In genomic region chr19:6276447-6276846, GRCh38 we compare ENCODE assay signal across 1 cellular context.
TF ChIP-seq lines count a peak whose summit lies in the region.

No MANE protein-coding gene starts in this region.

TF ChIP-seq in K562, 482 proteins besides CTCF, POLR2A, EP300 and RAD21 (continued from another document and continues in another):
- TF ChIP-seq ZNF707 (CRISPR knock-in tag; conservative IDR thresholded peaks at IDR 0.05), result no peak
- TF ChIP-seq ZBTB7A (IDR thresholded peaks at IDR 0.05; ENCODE audit: borderline replicate concordance, control insufficient read depth, low read depth, low read length), result no peak
- no peak for TF ChIP-seq HNRNPK (IDR thresholded peaks at IDR 0.05; ENCODE audit: low read depth, low read length, poor library complexity, severe bottlenecking)
- TF ChIP-seq STAT5A (IDR thresholded peaks at IDR 0.05; ENCODE audit: borderline replicate concordance, low read length), result no peak
- TF ChIP-seq ZNF282 (CRISPR knock-in tag; IDR thresholded peaks at IDR 0.05), result no peak
- TF ChIP-seq ZSCAN29 (IDR thresholded peaks at IDR 0.05), result no peak
- TF ChIP-seq HNRNPL (IDR thresholded peaks at IDR 0.05; ENCODE audit: low read depth, low read length), result no peak
- peak; percentile 93 for TF ChIP-seq MITF (IDR thresholded peaks at IDR 0.05)
- no peak for TF ChIP-seq NFXL1 (CRISPR knock-in tag; IDR thresholded peaks at IDR 0.05)
- TF ChIP-seq ZNF143 (CRISPR knock-in tag; IDR thresholded peaks at IDR 0.05), result no peak
- no peak for TF ChIP-seq CBX1 (IDR thresholded peaks at IDR 0.05; ENCODE audit: low read depth)
- TF ChIP-seq U2AF2 (optimal IDR thresholded peaks at IDR 0.05; ENCODE audit: low read depth, low read length), result no peak
- no peak for TF ChIP-seq ZNF280B (CRISPR knock-in tag; IDR thresholded peaks at IDR 0.05)
- no peak for TF ChIP-seq ZNF584 (CRISPR knock-in tag; IDR thresholded peaks at IDR 0.05; ENCODE audit: low read depth)
- TF ChIP-seq STAT6 (CRISPR knock-in tag; IDR thresholded peaks at IDR 0.05), result no peak
- TF ChIP-seq SNAPC5 (CRISPR knock-in tag; IDR thresholded peaks at IDR 0.05), result no peak
- TF ChIP-seq PML (IDR thresholded peaks at IDR 0.05; ENCODE audit: low read length), result no peak
- peak; percentile 17; the same call in 1 of the 2 replicates for TF ChIP-seq ATF3 (IDR thresholded peaks at IDR 0.05)
- no peak for TF ChIP-seq ATF3 (CRISPR knock-in tag; conservative IDR thresholded peaks at IDR 0.05)
- TF ChIP-seq SAFB2 (IDR thresholded peaks at IDR 0.05; ENCODE audit: borderline replicate concordance, low read depth, low read length, severe bottlenecking), result no peak
- peak in 1 of 2 experiments; percentile 77; a peak in 2 of 4 replicates for TF ChIP-seq HDAC1 (IDR thresholded peaks at IDR 0.05)
- no peak for TF ChIP-seq HMGXB4 (CRISPR knock-in tag; IDR thresholded peaks at IDR 0.05)
- no peak; the same call in 1 of the 2 replicates for TF ChIP-seq DMBX1 (CRISPR knock-in tag; IDR thresholded peaks at IDR 0.05; ENCODE audit: borderline replicate concordance)
- TF ChIP-seq ZNF3 (CRISPR knock-in tag; IDR thresholded peaks at IDR 0.05), result no peak
- TF ChIP-seq ZNF766 (CRISPR knock-in tag; conservative IDR thresholded peaks at IDR 0.05), result peak; percentile 66; the same call in 1 of the 2 replicates
- no peak for TF ChIP-seq CBX2 (IDR thresholded peaks at IDR 0.05; ENCODE audit: insufficient read depth, low read length, poor library complexity, severe bottlenecking)
- TF ChIP-seq MEF2D (tag; conservative IDR thresholded peaks at IDR 0.05; ENCODE audit: low read depth), result no peak
- no peak for TF ChIP-seq THRA (IDR thresholded peaks at IDR 0.05)
- TF ChIP-seq EGR1 (conservative IDR thresholded peaks at IDR 0.05), result no peak
- no peak for TF ChIP-seq BCL6 (CRISPR knock-in tag; IDR thresholded peaks at IDR 0.05)
- no peak for TF ChIP-seq ZNF347 (CRISPR knock-in tag; IDR thresholded peaks at IDR 0.05; ENCODE audit: low read depth)
- no peak for TF ChIP-seq FOSL1 (tag; conservative IDR thresholded peaks at IDR 0.05)
- TF ChIP-seq NONO (IDR thresholded peaks at IDR 0.05; ENCODE audit: low read depth in 2 of 2, low read length in 1 of 2), result no peak
- TF ChIP-seq EHMT2 (IDR thresholded peaks at IDR 0.05), result no peak
- TF ChIP-seq BACH1 (tag; IDR thresholded peaks at IDR 0.05), result no peak
- peak; percentile 72; the same call in 1 of the 2 replicates for TF ChIP-seq SOX6 (IDR thresholded peaks at IDR 0.05)
- no peak for TF ChIP-seq ZNF780A (CRISPR knock-in tag; IDR thresholded peaks at IDR 0.05)
- no peak for TF ChIP-seq ZFX (CRISPR knock-in tag; IDR thresholded peaks at IDR 0.05)
- TF ChIP-seq MGA (IDR thresholded peaks at IDR 0.05), result no peak
- no peak for TF ChIP-seq RBM17 (IDR thresholded peaks at IDR 0.05; ENCODE audit: borderline replicate concordance, low read depth, low read length)
- no peak for TF ChIP-seq ZFP30 (CRISPR knock-in tag; IDR thresholded peaks at IDR 0.05; ENCODE audit: borderline replicate concordance)
- peak; percentile 91 for TF ChIP-seq DPF2 (IDR thresholded peaks at IDR 0.05)
- no peak for TF ChIP-seq ELF2 (CRISPR knock-in tag; IDR thresholded peaks at IDR 0.05)
- TF ChIP-seq POLR2AphosphoS2 (IDR thresholded peaks at IDR 0.05; ENCODE audit: low read length), result no peak
- no peak for TF ChIP-seq ZNF217 (CRISPR knock-in tag; IDR thresholded peaks at IDR 0.05)
